8 cellular contexts compared by ENCODE assay signal in the genomic region with DNA sequence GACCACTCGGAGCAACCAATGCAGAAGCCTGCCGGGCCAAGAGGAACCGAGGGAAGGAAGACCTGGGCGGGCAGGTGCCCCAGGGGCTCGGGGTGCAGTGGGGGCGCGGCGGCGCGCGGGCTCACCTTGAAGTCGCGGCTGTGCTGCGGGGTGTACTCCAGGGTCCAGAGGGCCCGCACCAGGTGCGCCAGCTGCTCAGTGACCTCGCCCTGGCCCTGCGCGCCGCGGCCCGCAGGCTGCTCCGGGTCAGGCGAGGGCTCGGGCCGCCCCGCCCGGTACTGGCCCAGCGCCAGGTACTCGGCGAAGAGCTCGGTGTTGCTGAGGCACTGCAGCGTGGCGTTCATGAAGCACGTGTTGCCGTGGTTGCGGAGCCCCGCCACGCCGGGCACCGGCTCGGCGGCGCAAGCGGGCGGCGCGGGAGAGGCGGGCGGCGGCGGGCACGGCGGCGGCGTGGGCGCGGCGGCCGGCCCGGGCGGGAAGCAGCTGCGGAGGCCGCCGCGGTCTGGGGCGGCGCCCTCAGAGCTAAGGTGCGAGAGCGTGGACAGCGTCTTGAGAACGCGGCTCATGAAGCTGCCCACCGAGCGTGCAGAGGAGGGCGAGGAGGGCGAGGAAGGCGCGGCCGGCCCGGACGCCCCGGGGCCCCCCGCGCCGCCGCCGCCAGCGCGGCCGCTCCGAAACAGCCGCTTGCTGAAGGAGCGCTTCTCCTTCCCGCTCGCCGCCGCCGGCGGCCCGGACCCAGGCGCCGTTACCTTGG. TPM values are rescaled to one million over a fixed set of nuclear protein-coding genes. Genes with fewer than 3 reads are reported as not detected.
DNase-seq lines count a peak whose midpoint lies in the region; ATAC-seq, FAIRE-seq and TF ChIP-seq lines count a peak whose summit lies in the region.

No MANE protein-coding gene starts in this region.

- H3K4me2 ChIP-seq in Loucy (ENCODE audit: low read depth, low read length, poor library complexity, severe bottlenecking), result peak overlapping the region; percentile 86

- peak overlapping the region; percentile 72 for H3K4me3 ChIP-seq in GM08714 (ENCODE audit: low read length)
- H3K4me3 ChIP-seq in Loucy (ENCODE audit: low read length, poor library complexity, severe bottlenecking), result peak overlapping the region; percentile 79

- 0 out of 2 replicates have a peak, but pooled peaks have one; percentile 15 for TF ChIP-seq POLR2A in H54 (IDR thresholded peaks at IDR 0.05; ENCODE audit: low read depth, low read length)

- peaks cover 31% of the 10 kb centered on the region for H3K79me2 ChIP-seq in Loucy (ENCODE audit: insufficient read depth, low read length)

- H4K20me1 ChIP-seq in Loucy (ENCODE audit: insufficient read depth, low read length, poor library complexity, severe bottlenecking), result peaks cover 18% of the 10 kb centered on the region

- H3K9me2 ChIP-seq in Loucy (replicated peaks; ENCODE audit: low read depth, low read length), result no peaks in the 10 kb centered on the region

- peak overlapping the region; percentile 30; the same call in 1 of the 2 replicates for H2AFZ ChIP-seq in Loucy (ENCODE audit: low read length)

- peak overlapping the region; percentile 63 for H3K9ac ChIP-seq in Loucy (ENCODE audit: low read depth, low read length, poor library complexity, severe bottlenecking)

- H3K36me3 ChIP-seq in Loucy (ENCODE audit: insufficient read depth, low read length), result no peaks in the 10 kb centered on the region

- no peak for FAIRE-seq in H54 (lab: Jason Lieb, UNC)

- no peaks in the 10 kb centered on the region for H3K27me3 ChIP-seq in Loucy (ENCODE audit: insufficient read depth, low read length, poor library complexity, severe bottlenecking)

- ATAC-seq in activated CD4-positive, CD25-positive, alpha-beta regulatory T cell treated with anti-CD3 and anti-CD28 coated beads, Interleukin-2, amount 50 U/mL, for 24 hours, result peak; percentile 39
- peak; percentile 74 for ATAC-seq in left colon

- H3F3A ChIP-seq in Loucy (ENCODE audit: low read depth), result no peaks in the 10 kb centered on the region

- no peak for DNase-seq in H54 (ENCODE audit: insufficient read length, low spot score)
- DNase-seq in cerebellar cortex (ENCODE audit: low spot score), result peak; percentile 40
- DNase-seq in left colon, result peak; percentile 76 to 81
- peak; percentile 50 for DNase-seq in stimulated activated CD4-positive, alpha-beta T cell treated with anti-CD3 and anti-CD28 coated beads, Interleukin-1b, Interleukin-23, amount 100 ng/mL, for 48 hours
- no peak for DNase-seq in amniotic stem cell (lab: John Stamatoyannopoulos, UW)

- H3K4me1 ChIP-seq in Loucy (ENCODE audit: insufficient read depth, low read length, poor library complexity, severe bottlenecking), result peaks cover 35% of the 10 kb centered on the region

- H3K9me3 ChIP-seq in Loucy (ENCODE audit: insufficient read depth, low read depth, low read length), result no peaks in the 10 kb centered on the region

- intact Hi-C loops in left colon (cut with DNase I, micrococcal nuclease), result no loop called here

- TF ChIP-seq CTCF in Loucy (conservative IDR thresholded peaks at IDR 0.05; ENCODE audit: low read length), result no peak

RNA-seq across cellular contexts. Expression of gene USP31, which starts 0.6 kb away (rescaled TPM):
- total RNA-seq in left colon, result 1 to 10 TPM; 5.8 to 7.5 TPM

RNA-seq across cellular contexts. Expression of gene SCNN1G, which starts 33.9 kb away (rescaled TPM):
- total RNA-seq in left colon, result 10 to 100 TPM in 1 of 2 donors, 1 to 10 TPM in 1; 4.9 to 90.3 TPM

Comparison
In these comparisons a context has a peak if more than half of its experiments do, and no peak if none do; other contexts are left out.
1. DNase-seq: peak in cerebellar cortex (single experiment), left colon (2 of 2) and stimulated activated CD4-positive, alpha-beta T cell treated with anti-CD3 and anti-CD28 coated beads, Interleukin-1b, Interleukin-23, amount 100 ng/mL, for 48 hours (single experiment); none in H54 (single experiment) and amniotic stem cell (single experiment).